12 cellular contexts compared by ENCODE assay signal in the genomic region with DNA sequence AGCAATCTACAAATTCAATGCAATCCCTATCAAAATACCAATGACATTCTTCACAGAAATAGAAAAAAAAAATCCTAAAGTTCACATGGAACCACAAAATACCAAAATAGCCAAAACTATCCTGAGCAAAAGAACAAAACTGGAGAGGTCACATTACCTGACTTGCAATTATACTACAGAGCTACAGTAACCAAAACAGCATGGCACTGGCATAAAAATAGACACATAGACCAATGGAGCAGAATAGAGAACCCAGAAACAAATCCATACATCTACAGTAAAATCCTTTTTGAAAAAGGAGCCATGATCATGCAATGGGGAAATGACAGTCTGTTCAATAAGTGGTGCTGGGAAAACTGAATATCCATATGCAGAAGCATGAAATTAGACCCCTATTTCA. TPM values are rescaled to one million over a fixed set of nuclear protein-coding genes. Genes with fewer than 3 reads are reported as not detected.
DNase-seq lines count a peak whose midpoint lies in the region; ATAC-seq, FAIRE-seq and TF ChIP-seq lines count a peak whose summit lies in the region.
"Not testable (repeated sequence)": the region's sequence is repeated elsewhere in the genome, so short reads cannot be mapped to it uniquely, and the experiment has no call there.
"Had no signal": no experiment of that assay in that cellular context is flagged by ENCODE, and none has a peak within 500 bp of the region (broad histone marks: within the 10 kb centered on the region; RNA-seq: fewer than 3 reads in every experiment).

No MANE protein-coding gene starts in this region.

- not testable (repeated sequence) for H3K4me3 ChIP-seq in HCT116 (replicated peaks in 1 of 2; ENCODE audit: low read depth in 1 of 2, low read length in 2 of 2); HEK293 (ENCODE audit: low read depth, low read length); SU-DHL-6 (ENCODE audit: insufficient read depth, low read length, poor library complexity, severe bottlenecking); K562

- CTCF ChIA-PET in HCT116 (lab: Charles Lee); HEK293 (lab: Yijun Ruan, JAX); K562 (lab: Yijun Ruan, JAX; ENCODE audit: low intra/inter-chr PET ratio): not testable (repeated sequence)

- not testable (repeated sequence) for TF ChIP-seq EP300 in K562 (IDR thresholded peaks at IDR 0.05; ENCODE audit: low read length)

- H3K27me3 ChIP-seq in HCT116 (ENCODE audit: insufficient read depth, low read length); SU-DHL-6 (ENCODE audit: low read length): not testable (repeated sequence)
- peaks cover 5 to 21% of the 10 kb centered on the region in 2 experiments; a peak in 3 of 5 replicates for H3K27me3 ChIP-seq in K562 (ENCODE audit: control insufficient read depth in 2 of 2, insufficient read depth in 2 of 2, low read length in 2 of 2)

- not testable (repeated sequence) for TF ChIP-seq CTCF in HCT116 (IDR thresholded peaks at IDR 0.05 in 2 of 3, conservative IDR thresholded peaks at IDR 0.05 in 1 of 3; ENCODE audit: borderline replicate concordance in 1 of 3, insufficient read depth in 1 of 3, low read depth in 2 of 3, low read length in 2 of 3); HEK293 (tag by site-specific recombination; IDR thresholded peaks at IDR 0.05); SU-DHL-6 (IDR thresholded peaks at IDR 0.05; ENCODE audit: insufficient read depth, low read length, poor library complexity, severe bottlenecking); K562 (IDR thresholded peaks at IDR 0.05 in 2 of 3, conservative IDR thresholded peaks at IDR 0.05 in 1 of 3; ENCODE audit: insufficient read depth in 2 of 3, low read depth in 1 of 3, low read length in 3 of 3)

- not testable (repeated sequence) for H3K4me2 ChIP-seq in HCT116 (ENCODE audit: low read length); SU-DHL-6 (ENCODE audit: low read depth, low read length, poor library complexity, severe bottlenecking); K562 (ENCODE audit: insufficient read depth, low read length)

- not testable (repeated sequence) for H3K9me2 ChIP-seq in HCT116 (ENCODE audit: insufficient read depth); SU-DHL-6 (replicated peaks; ENCODE audit: insufficient read depth, low read length)

- not testable (repeated sequence) for H3K79me2 ChIP-seq in HCT116 (ENCODE audit: insufficient read depth, low read length); K562 (ENCODE audit: control insufficient read depth, insufficient read depth, low read length)
- H3K79me2 ChIP-seq in SU-DHL-6 (ENCODE audit: insufficient read depth, low read length) = peaks cover 15% of the 10 kb centered on the region

- RAD21 ChIA-PET in HCT116 (lab: Charles Lee; ENCODE audit: low non-redundant PET in 1 of 2, low total read pairs in 2 of 2, uncharacterized antibody in 2 of 2, unreplicated experiment in 2 of 2) = not testable (repeated sequence)

- not testable (repeated sequence) for H3K9me3 ChIP-seq in HCT116 (ENCODE audit: control insufficient read depth in 1 of 2, insufficient read depth in 1 of 2, low read depth in 1 of 2, low read length in 2 of 2); HEK293 (ENCODE audit: control insufficient read depth, insufficient read depth, low read depth, low read length); SU-DHL-6 (ENCODE audit: insufficient read depth, low read length); K562 (replicated peaks; ENCODE audit: control insufficient read depth, insufficient read depth, low read depth, low read length)

- TF ChIP-seq RAD21 in HCT116 (IDR thresholded peaks at IDR 0.05; ENCODE audit: low read depth); K562 (CRISPR knock-in tag; conservative IDR thresholded peaks at IDR 0.05 in 1 of 2, IDR thresholded peaks at IDR 0.05 in 1 of 2): not testable (repeated sequence)

- H3K4me1 ChIP-seq in HCT116 (ENCODE audit: control insufficient read depth in 1 of 2, insufficient read depth in 2 of 2, low read length in 2 of 2); HEK293 (ENCODE audit: control insufficient read depth, insufficient read depth, low read length); K562 (replicated peaks in 1 of 2; ENCODE audit: control insufficient read depth in 2 of 2, insufficient read depth in 2 of 2, low read length in 2 of 2): not testable (repeated sequence)

- not testable (repeated sequence) for H3K9me1 ChIP-seq in K562 (ENCODE audit: control insufficient read depth, insufficient read depth, low read length)

- POLR2A ChIA-PET in HCT116 (lab: Charles Lee); HEK293 (lab: Yijun Ruan, JAX); K562 (lab: Yijun Ruan, JAX): not testable (repeated sequence)

- not testable (repeated sequence) for H4K20me1 ChIP-seq in HCT116 (ENCODE audit: insufficient read depth); SU-DHL-6 (ENCODE audit: low read depth, low read length); K562 (replicated peaks; ENCODE audit: control insufficient read depth, insufficient read depth, low read length)

- not testable (repeated sequence) for H2AFZ ChIP-seq in HCT116 (ENCODE audit: low read depth, low read length, poor library complexity, severe bottlenecking); SU-DHL-6 (ENCODE audit: low read depth, low read length, severe bottlenecking); K562 (ENCODE audit: low read depth, low read length)

- not testable (repeated sequence) for BruUV-seq in HCT116 (replicated peaks; lab: Mats Ljungman, UMichigan); K562 (replicated peaks; lab: Mats Ljungman, UMichigan)

- DNase-seq in HCT116 (ENCODE audit: low read depth, low spot score); K562 (ENCODE audit: extremely low read depth in 1 of 4, low spot score in 3 of 4): not testable (repeated sequence)

- ATAC-seq in HCT116, K562: not testable (repeated sequence)

- in situ Hi-C loops in K562 (cut with MboI) = loop anchor here (25.0 kb wide), 1 partner anchor 1277 kb away; no protein-coding TSS in a partner anchor

- H3F3A ChIP-seq in SU-DHL-6 (ENCODE audit: insufficient read depth) = peaks cover 31% of the 10 kb centered on the region

- TF ChIP-seq POLR2A in HCT116 (IDR thresholded peaks at IDR 0.05; ENCODE audit: borderline replicate concordance, extremely low read depth, insufficient read depth, insufficient read length); K562 (conservative IDR thresholded peaks at IDR 0.05): not testable (repeated sequence)

- H3K27ac ChIP-seq in HCT116 (ENCODE audit: low read depth, low read length); HEK293 (ENCODE audit: extremely low read depth, low read depth, low read length); K562 (ENCODE audit: extremely low read depth, low read depth, low read length): not testable (repeated sequence)
- H3K27ac ChIP-seq in SU-DHL-6 (ENCODE audit: low read depth, low read length) = 0 out of 2 replicates have a peak overlapping the region, but pooled peaks have one; percentile 1

- intact Hi-C loops in HCT116 (cut with micrococcal nuclease); K562 (cut with micrococcal nuclease): not testable (repeated sequence)

- not testable (repeated sequence) for H3K9ac ChIP-seq in HCT116 (ENCODE audit: low read length); SU-DHL-6 (ENCODE audit: low read length); K562 (ENCODE audit: insufficient read depth in 1 of 2, low read depth in 2 of 2, low read length in 2 of 2)

- H3K36me3 ChIP-seq in HCT116 (ENCODE audit: control insufficient read depth in 1 of 2, insufficient read depth in 2 of 2, low read length in 2 of 2); HEK293 (ENCODE audit: control insufficient read depth in 2 of 2, insufficient read depth in 1 of 2, low read length in 2 of 2); SU-DHL-6 (ENCODE audit: low read length); K562 (ENCODE audit: control insufficient read depth, insufficient read depth, low read length): not testable (repeated sequence)

- not testable (repeated sequence) for FAIRE-seq in K562 (lab: Jason Lieb, UNC)

TF ChIP-seq in HCT116, 20 proteins besides CTCF, POLR2A, EP300 and RAD21:
- TF ChIP-seq CBX3 (IDR thresholded peaks at IDR 0.05; ENCODE audit: low read depth) = peak; percentile 64; the same call in 1 of the 2 replicates
TF ChIP-seq in HCT116: peak in this region for 1; not testable (repeated sequence) for 19.

TF ChIP-seq in HEK293, 187 proteins besides CTCF, POLR2A, EP300 and RAD21 (continues in another document):
- TF ChIP-seq SETDB1 (IDR thresholded peaks at IDR 0.05; ENCODE audit: insufficient read length, low read length) = peak; percentile 25

TF ChIP-seq in K562, 482 proteins besides CTCF, POLR2A, EP300 and RAD21:
- TF ChIP-seq RBM25 (IDR thresholded peaks at IDR 0.05; ENCODE audit: low read depth, low read length, severe bottlenecking) = peak; percentile 26
TF ChIP-seq in K562: peak in this region for 1; not testable (repeated sequence) for 481.

RNA-seq across cellular contexts. Expression of a gene that starts 51.5 kb away (rescaled TPM):
- total RNA-seq in HCT116 (2021; ENCODE audit: unreplicated experiment) = 6.6 TPM
- polyA plus RNA-seq in HCT116 (2012) = 3.9 and 5.8 TPM in 2 replicates
- total RNA-seq in K562 (2011; cell fraction: chromatin; rRNA removed; ENCODE audit: low replicate concordance) = not detected in 2 replicates
- not detected in 2 replicates for total RNA-seq in K562 (2011; cell fraction: nucleolus; rRNA removed)
- total RNA-seq in K562 (2011; cell fraction: nucleoplasm; rRNA removed) = not detected in 2 replicates
- not detected in 2 replicates for total RNA-seq in K562 (2014; rRNA removed)
- total RNA-seq in K562 (2014; rRNA removed; fragmentation: Illumina TruSeq; extraction: Trizol) = not detected in 2 replicates
- total RNA-seq in K562 (2015; rRNA removed; fragmentation: Illumina TruSeq; extraction: Trizol) = not detected in 2 replicates
- total RNA-seq in K562 (2021) = not detected in 2 replicates
- not detected in 2 replicates for polyA plus RNA-seq in K562 (2011; rRNA removed)
- not detected in 2 replicates for polyA plus RNA-seq in K562 (2011; cell fraction: cytosol; rRNA removed)
- polyA plus RNA-seq in K562 (2011; cell fraction: nucleus; rRNA removed) = not detected in 2 replicates
- polyA plus RNA-seq in K562 (2012) = not detected in 2 replicates
- polyA plus RNA-seq in K562 (2014; fragmentation: Illumina TruSeq; extraction: Trizol) = not detected in 2 replicates
- not detected for polyA plus RNA-seq in K562 (2014; fragmentation: Nextera tagmentation; extraction: Ambion mirVana)
- polyA plus RNA-seq in K562 (2014; rRNA removed) = not detected in 2 replicates
- polyA minus RNA-seq in K562 (2011; rRNA and poly(A)+ RNA removed) = not detected in 2 replicates
- not detected in 2 replicates for polyA minus RNA-seq in K562 (2011; cell fraction: cytosol; rRNA and poly(A)+ RNA removed)
- not detected in 2 replicates for polyA minus RNA-seq in K562 (2011; cell fraction: nucleus; rRNA and poly(A)+ RNA removed)
- total RNA-seq: A673; CD4-positive, alpha-beta memory T cell; CD4-positive, alpha-beta T cell; CD4-positive, CD25-positive, alpha-beta regulatory T cell; CD8-positive, alpha-beta T cell had no signal
- polyA plus RNA-seq: AG04450; BJ; CD4-positive, alpha-beta memory T cell; CD4-positive, CD25-positive, alpha-beta regulatory T cell; CD8-positive, alpha-beta memory T cell had no signal
